Comparison of ENCODE assay signal across 19 cellular contexts in the genomic region with DNA sequence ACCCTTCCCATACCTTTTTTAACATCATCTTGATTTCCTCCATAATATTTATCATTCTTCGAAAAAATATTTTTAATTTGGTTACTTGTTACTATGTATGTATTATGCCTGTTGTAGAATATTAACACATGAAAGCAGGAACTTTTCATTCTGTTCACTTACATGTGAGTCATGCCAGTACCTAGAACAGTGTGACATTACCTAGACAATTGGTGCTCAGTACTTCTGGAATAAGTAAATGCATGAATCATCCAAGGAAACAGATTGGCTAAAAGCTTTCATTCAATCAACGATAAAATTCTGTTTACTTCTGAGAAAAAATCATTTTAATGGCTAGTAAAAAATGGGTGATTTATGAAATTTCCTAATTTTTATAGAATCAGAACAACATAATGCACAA.
"Had no signal": no experiment of that assay in that cellular context is flagged by ENCODE, and none has a peak within 500 bp of the region (broad histone marks: within the 10 kb centered on the region; RNA-seq: fewer than 3 reads in every experiment).

No MANE protein-coding gene starts in this region.

- ATAC-seq: activated CD4-positive, alpha-beta T cell treated with anti-CD3 and anti-CD28 coated beads for 36 hours; activated T-cell treated with anti-CD3 and anti-CD28 coated beads, Interleukin-2, amount 50 U/mL, for 72 hours; body of pancreas; lower lobe of right lung; psoas muscle; right lobe of liver; stimulated activated naive CD8-positive, alpha-beta T cell treated with anti-CD3 and anti-CD28 coated beads, Interleukin-15, amount 100 ng/mL, for 72 hours had no signal

- H3K36me3 Mint-ChIP-seq: activated naive CD8-positive, alpha-beta T cell; mesothelial cell of epicardium; type B pancreatic cell had no signal

- H3K36me3 ChIP-seq: esophagus muscularis mucosa, lower lobe of right lung, right lobe of liver, WERI-Rb-1 had no signal

- H3K27ac Mint-ChIP-seq: activated CD4-positive, alpha-beta memory T cell treated with anti-CD3 and anti-CD28 coated beads, Interleukin-2, amount 10 ng/mL, durations not matched to agents 7 days and 5 days; activated CD4-positive, alpha-beta T cell treated with anti-CD3 and anti-CD28 coated beads for 36 hours; activated naive CD8-positive, alpha-beta T cell; activated T-cell treated with anti-CD3 and anti-CD28 coated beads, Interleukin-2, amount 50 U/mL, for 72 hours; mesothelial cell of epicardium; stimulated activated naive CD8-positive, alpha-beta T cell treated with anti-CD3 and anti-CD28 coated beads, Interleukin-15, amount 100 ng/mL, for 72 hours; type B pancreatic cell had no signal

- H3K4me3 ChIP-seq: body of pancreas, esophagus muscularis mucosa, lower lobe of right lung, psoas muscle, right lobe of liver had no signal

- H3K27me3 ChIP-seq: body of pancreas, esophagus muscularis mucosa, right lobe of liver had no signal

- H3K27me3 Mint-ChIP-seq: activated CD4-positive, alpha-beta memory T cell treated with anti-CD3 and anti-CD28 coated beads, Interleukin-2, amount 10 ng/mL, durations not matched to agents 7 days and 5 days; activated CD4-positive, alpha-beta T cell treated with anti-CD3 and anti-CD28 coated beads for 36 hours; activated naive CD8-positive, alpha-beta T cell; central memory CD8-positive, alpha-beta T cell; stimulated activated naive CD8-positive, alpha-beta T cell treated with anti-CD3 and anti-CD28 coated beads, Interleukin-15, amount 100 ng/mL, for 72 hours had no signal

- H3K27ac ChIP-seq: body of pancreas, esophagus muscularis mucosa, lower lobe of right lung, psoas muscle, right lobe of liver, WERI-Rb-1 had no signal

- DNase-seq: activated CD4-positive, alpha-beta memory T cell treated with anti-CD3 and anti-CD28 coated beads, Interleukin-2, amount 10 ng/mL, durations not matched to agents 7 days and 5 days; activated CD4-positive, alpha-beta T cell treated with anti-CD3 and anti-CD28 coated beads for 36 hours; activated gamma-delta T cell treated with Interleukin-2 at 50 U/mL for 16 hours; activated T-cell treated with anti-CD3 and anti-CD28 coated beads, Interleukin-2, amount 50 U/mL, for 72 hours; amniotic stem cell; body of pancreas; dermis blood vessel endothelial cell; glutamatergic neuron; lower lobe of right lung; psoas muscle; right lobe of liver; stimulated activated naive CD8-positive, alpha-beta T cell treated with anti-CD3 and anti-CD28 coated beads, Interleukin-15, amount 100 ng/mL, for 72 hours; T-helper 1 cell; WERI-Rb-1 had no signal

- H3K4me1 Mint-ChIP-seq: activated CD4-positive, alpha-beta memory T cell treated with anti-CD3 and anti-CD28 coated beads, Interleukin-2, amount 10 ng/mL, durations not matched to agents 7 days and 5 days; activated CD4-positive, alpha-beta T cell treated with anti-CD3 and anti-CD28 coated beads for 36 hours; central memory CD8-positive, alpha-beta T cell; stimulated activated naive CD8-positive, alpha-beta T cell treated with anti-CD3 and anti-CD28 coated beads, Interleukin-15, amount 100 ng/mL, for 72 hours had no signal

- H3K4me1 ChIP-seq: lower lobe of right lung, psoas muscle, right lobe of liver had no signal

- H3K9me3 ChIP-seq: body of pancreas, esophagus muscularis mucosa, lower lobe of right lung, psoas muscle, right lobe of liver had no signal

- H3K4me3 Mint-ChIP-seq: activated CD4-positive, alpha-beta memory T cell treated with anti-CD3 and anti-CD28 coated beads, Interleukin-2, amount 10 ng/mL, durations not matched to agents 7 days and 5 days; activated CD4-positive, alpha-beta T cell treated with anti-CD3 and anti-CD28 coated beads for 36 hours; activated naive CD8-positive, alpha-beta T cell; activated T-cell treated with anti-CD3 and anti-CD28 coated beads, Interleukin-2, amount 50 U/mL, for 72 hours; central memory CD8-positive, alpha-beta T cell; mesothelial cell of epicardium; stimulated activated naive CD8-positive, alpha-beta T cell treated with anti-CD3 and anti-CD28 coated beads, Interleukin-15, amount 100 ng/mL, for 72 hours; type B pancreatic cell had no signal

- H3K9me3 Mint-ChIP-seq: activated CD4-positive, alpha-beta memory T cell treated with anti-CD3 and anti-CD28 coated beads, Interleukin-2, amount 10 ng/mL, durations not matched to agents 7 days and 5 days; mesothelial cell of epicardium; stimulated activated naive CD8-positive, alpha-beta T cell treated with anti-CD3 and anti-CD28 coated beads, Interleukin-15, amount 100 ng/mL, for 72 hours had no signal
